In the genomic region with DNA sequence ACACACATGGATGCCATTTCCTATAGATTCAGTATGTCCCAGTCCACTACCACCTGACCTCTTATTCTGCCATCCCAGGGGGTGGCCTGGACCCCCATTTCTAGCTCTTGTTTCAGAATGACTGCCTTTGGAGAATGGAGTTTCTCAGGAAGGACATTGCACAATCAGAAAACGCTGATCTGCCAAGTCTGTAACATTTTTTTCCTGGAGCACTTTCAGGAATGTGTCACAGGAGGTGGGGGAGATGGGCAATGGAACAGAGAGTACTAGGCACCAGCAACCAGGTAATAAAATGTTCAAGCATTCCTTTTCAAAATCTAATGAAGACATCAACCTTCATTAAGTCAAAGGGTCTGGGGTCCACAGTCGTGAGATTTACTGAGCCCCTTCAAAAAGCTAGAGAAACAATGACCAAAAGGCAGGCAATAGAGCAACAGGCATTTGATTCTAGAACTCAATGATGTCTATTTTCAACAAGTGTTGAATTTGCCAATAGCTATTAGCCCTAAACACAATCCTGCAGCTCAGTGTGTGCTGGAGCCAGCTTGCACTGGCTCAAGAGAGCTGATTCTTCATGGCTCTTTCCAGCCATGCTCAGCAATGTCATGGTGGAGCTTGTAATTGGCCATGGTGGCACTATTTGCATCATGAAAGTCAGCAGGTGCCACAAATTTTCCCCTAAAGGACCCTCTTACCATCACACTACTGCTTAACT, we compare ENCODE assay signal across 12 cellular contexts.
DNase-seq lines count a peak whose midpoint lies in the region; TF ChIP-seq lines count a peak whose summit lies in the region.
"Had no signal": no experiment of that assay in that cellular context is flagged by ENCODE, and none has a peak within 500 bp of the region (broad histone marks: within the 10 kb centered on the region; RNA-seq: fewer than 3 reads in every experiment).

No MANE protein-coding gene starts in this region.

- no peak overlapping the region for H3K4me2 ChIP-seq in neuronal stem cell (ENCODE audit: insufficient read depth, low read length, poor library complexity, severe bottlenecking)

- peaks cover 3% of the 10 kb centered on the region for H3K9me3 Mint-ChIP-seq in activated naive CD8-positive, alpha-beta T cell treated with anti-CD3 and anti-CD28 coated beads for 36 hours

- H3K79me2 ChIP-seq in ACC112 (ENCODE audit: control insufficient read depth, insufficient read depth, low read length, unreplicated experiment), result no peaks in the 10 kb centered on the region

- no peaks in the 10 kb centered on the region for H3K79me1 ChIP-seq in neuronal stem cell (ENCODE audit: low read depth, low read length)

- H3K4me1 ChIP-seq in ACC112 (ENCODE audit: control insufficient read depth, insufficient read depth, low read length, unreplicated experiment) (peaks cover 49% of the 10 kb centered on the region), neuronal stem cell (ENCODE audit: control insufficient read depth in 2 of 2, insufficient read depth in 1 of 2, low read depth in 1 of 2, low read length in 2 of 2) (no peaks in the 10 kb centered on the region)
- H3K4me1 ChIP-seq: spleen had no signal

- H3K9ac ChIP-seq in neuronal stem cell (ENCODE audit: low read depth, low read length, poor library complexity), result no peak overlapping the region

- H3K27me3 ChIP-seq in ACC112 (ENCODE audit: insufficient read depth, low read length) (no peaks in the 10 kb centered on the region), neuronal stem cell (ENCODE audit: control insufficient read depth in 3 of 3, insufficient read depth in 3 of 3, low read depth in 1 of 3, low read length in 3 of 3) (no peaks in the 10 kb centered on the region)
- H3K27me3 ChIP-seq: spleen had no signal

- H3K4me3 Mint-ChIP-seq in activated naive CD8-positive, alpha-beta T cell treated with anti-CD3 and anti-CD28 coated beads for 36 hours, result no peak overlapping the region
- H3K4me3 Mint-ChIP-seq: nephron had no signal

- no peak overlapping the region for H3K27ac Mint-ChIP-seq in activated naive CD8-positive, alpha-beta T cell treated with anti-CD3 and anti-CD28 coated beads for 36 hours
- H3K27ac Mint-ChIP-seq: nephron had no signal

- H3K27ac ChIP-seq in ACC112 (ENCODE audit: low read depth, low read length) (no peak overlapping the region), neuronal stem cell (replicated peaks; ENCODE audit: low read length) (no peak overlapping the region)
- H3K27ac ChIP-seq: spleen had no signal

- no peak overlapping the region for H3K23ac ChIP-seq in neuronal stem cell (ENCODE audit: low read depth, low read length, poor library complexity)

- peaks cover 0 to 6% of the 10 kb centered on the region in 2 donors for H3K9me3 ChIP-seq in neuronal stem cell (replicated peaks in 1 of 2; ENCODE audit: control insufficient read depth in 2 of 2, insufficient read depth in 1 of 2, low read depth in 1 of 2, low read length in 2 of 2)

- H3K36me3 Mint-ChIP-seq in activated naive CD8-positive, alpha-beta T cell treated with anti-CD3 and anti-CD28 coated beads for 36 hours, result no peaks in the 10 kb centered on the region

- H3K18ac ChIP-seq in neuronal stem cell (ENCODE audit: low read length), result no peak overlapping the region

- TF ChIP-seq CTCF in fibroblast of pulmonary artery (IDR thresholded peaks at IDR 0.05; ENCODE audit: low read length, missing control alignments), result no peak

- H3K4me3 ChIP-seq in ACC112 (ENCODE audit: low read depth, low read length) (peak overlapping the region; percentile 48; the same call in 1 of the 2 replicates), fibroblast of pulmonary artery (replicated peaks; ENCODE audit: low read depth, low read length) (no peak overlapping the region), neuronal stem cell (ENCODE audit: low read length in 2 of 2) (no peak overlapping the region)
- H3K4me3 ChIP-seq: spleen had no signal

- H4K91ac ChIP-seq in neuronal stem cell (ENCODE audit: low read depth, low read length, poor library complexity), result no peak overlapping the region

- DNase-seq in astrocyte of the hippocampus (ENCODE audit: low read depth, low spot score), result peak; percentile 80
- DNase-seq in fibroblast of pulmonary artery (ENCODE audit: low read depth), result peak; percentile 90
- peak; percentile 67 to 89 for DNase-seq in lung microvascular endothelial cell (ENCODE audit: low read depth in 2 of 2)
- DNase-seq in neuronal stem cell (ENCODE audit: low spot score), result no peak
- DNase-seq in OCI-M1 (lab: John Stamatoyannopoulos, UW), result no peak
- no peak for DNase-seq in activated naive CD8-positive, alpha-beta T cell treated with anti-CD3 and anti-CD28 coated beads for 36 hours
- no peak for DNase-seq in KBM-7
- DNase-seq: activated naive CD4-positive, alpha-beta T cell treated with Interleukin-2 at 50 U/mL for 16 hours; GDM1; spleen had no signal

- no peak overlapping the region for H2BK5ac ChIP-seq in neuronal stem cell (ENCODE audit: low read length)

- H2AFZ ChIP-seq in ACC112 (ENCODE audit: low read length, unreplicated experiment), result no peak overlapping the region
- H2AFZ ChIP-seq in neuronal stem cell (ENCODE audit: low read length), result no peak overlapping the region

- no peak overlapping the region for H2BK120ac ChIP-seq in neuronal stem cell (ENCODE audit: low read depth, low read length)

- H3K14ac ChIP-seq in neuronal stem cell (ENCODE audit: low read length), result no peak overlapping the region

- peaks cover 8% of the 10 kb centered on the region for H3K27me3 Mint-ChIP-seq in activated naive CD8-positive, alpha-beta T cell treated with anti-CD3 and anti-CD28 coated beads for 36 hours

- H3K36me3 ChIP-seq in ACC112 (ENCODE audit: insufficient read depth, low read length) (no peaks in the 10 kb centered on the region), neuronal stem cell (replicated peaks in 1 of 2; ENCODE audit: control insufficient read depth in 2 of 2, insufficient read depth in 2 of 2, low read length in 2 of 2) (no peaks in the 10 kb centered on the region)
- H3K36me3 ChIP-seq: spleen had no signal

- no CpG with 5 or more reads among the region's 2 CpGs for WGBS in neuronal stem cell (ENCODE audit: extremely low coverage in 2 of 2, insufficient read length in 2 of 2, insufficient replicate concordance in 1 of 2), 2 donors

- no peak overlapping the region for H2BK12ac ChIP-seq in neuronal stem cell (ENCODE audit: low read length)

- no peak overlapping the region for H2BK15ac ChIP-seq in neuronal stem cell (ENCODE audit: low read length)

- no peak overlapping the region for H2AK5ac ChIP-seq in neuronal stem cell (ENCODE audit: low read depth, low read length)

- no peak overlapping the region for H3K4ac ChIP-seq in neuronal stem cell (ENCODE audit: low read length)

- in situ Hi-C loops in KBM-7 (cut with MboI; ENCODE audit: low pct_unique_long_range_greater_than_20kb, low sequenced_read_pairs), result no loop called here

- H3K4me1 Mint-ChIP-seq in activated naive CD8-positive, alpha-beta T cell treated with anti-CD3 and anti-CD28 coated beads for 36 hours, result no peaks in the 10 kb centered on the region

- H4K8ac ChIP-seq in neuronal stem cell (ENCODE audit: low read depth, low read length), result no peak overlapping the region

Comparison
In these comparisons a context has a peak if more than half of its experiments do, and no peak if none do; other contexts are left out.
1. DNase-seq: peak in astrocyte of the hippocampus (single experiment), fibroblast of pulmonary artery (single experiment) and lung microvascular endothelial cell (2 of 2); none in neuronal stem cell (single experiment), OCI-M1 (single experiment), activated naive CD8-positive, alpha-beta T cell treated with anti-CD3 and anti-CD28 coated beads for 36 hours (single experiment) and KBM-7 (single experiment).